Comparison of ENCODE assay signal across 10 cellular contexts in genomic region chr5:95957804-95958203, GRCh38. TPM values are rescaled to one million over a fixed set of nuclear protein-coding genes. Genes with fewer than 3 reads are reported as not detected.
A peak's percentile ranks its signal among the peaks of the same experiment; 100 is the strongest.
DNase-seq lines count a peak whose midpoint lies in the region; ATAC-seq and TF ChIP-seq lines count a peak whose summit lies in the region.
"Had no signal": no experiment of that assay in that cellular context is flagged by ENCODE, and none has a peak within 500 bp of the region (broad histone marks: within the 10 kb centered on the region; RNA-seq: fewer than 3 reads in every experiment).

No MANE protein-coding gene starts in this region.

- no peak overlapping the region for H2BK120ac ChIP-seq in IMR-90 (ENCODE audit: low read depth, low read length)

- H4K5ac ChIP-seq in IMR-90 (ENCODE audit: low read depth, low read length): no peak overlapping the region

- no peak overlapping the region for H3K27ac ChIP-seq in IMR-90 (ENCODE audit: insufficient read depth, low read length)
- H3K27ac ChIP-seq in osteoblast (ENCODE audit: low read depth, low read length): peak overlapping the region; percentile 96

- dilution Hi-C loops in IMR-90 (cut with HindIII; ENCODE audit: low sequenced_read_pairs, unreplicated experiment): no loop called here

- in situ Hi-C loops in IMR-90 (cut with MboI; ENCODE audit: low sequenced_read_pairs): loop anchor here (5.0 kb wide), 1 partner anchor 369 kb away; no protein-coding TSS in a partner anchor

- peaks cover 3% of the 10 kb centered on the region for H3K36me3 Mint-ChIP-seq in chondrocyte (ENCODE audit: low read depth)

- peaks cover 76% of the 10 kb centered on the region for H3K4me1 Mint-ChIP-seq in chondrocyte (ENCODE audit: low read depth)

- no peak overlapping the region for H2BK15ac ChIP-seq in IMR-90 (ENCODE audit: low read depth, low read length)

- H4K91ac ChIP-seq in IMR-90 (ENCODE audit: insufficient read depth, low read depth, low read length): no peak overlapping the region

- H3K79me2 ChIP-seq in osteoblast (ENCODE audit: insufficient read depth, low read length): peaks cover 86% of the 10 kb centered on the region

- TF ChIP-seq CTCF in BJ (IDR thresholded peaks at IDR 0.05; ENCODE audit: insufficient read depth, low read depth, low read length): no peak
- TF ChIP-seq CTCF in IMR-90 (conservative IDR thresholded peaks at IDR 0.05; ENCODE audit: low read depth, low read length): no peak
- no peak for TF ChIP-seq CTCF in chondrocyte (IDR thresholded peaks at IDR 0.05)
- TF ChIP-seq CTCF in osteoblast (IDR thresholded peaks at IDR 0.05; ENCODE audit: extremely low read depth, low read depth, low read length): no peak

- H3K27me3 Mint-ChIP-seq in chondrocyte (ENCODE audit: low read depth): no peaks in the 10 kb centered on the region

- no peak overlapping the region for H3K56ac ChIP-seq in IMR-90 (ENCODE audit: extremely low read depth, insufficient read depth, low read length)

- peak overlapping the region; percentile 57 for H3K4me3 Mint-ChIP-seq in chondrocyte (ENCODE audit: unreplicated experiment)

- peak overlapping the region; percentile 72; the same call in 1 of the 2 replicates for H3K14ac ChIP-seq in IMR-90 (replicated peaks; ENCODE audit: low read depth, low read length)

- intact Hi-C loops in IMR-90 (cut with micrococcal nuclease): loop anchor here (1.0 to 10.0 kb wide), 4 partner anchors 159 to 707 kb away; partner anchors contain the start of gene CAST

- H3K9me3 ChIP-seq in IMR-90 (ENCODE audit: control insufficient read depth, insufficient read depth, low read length) (no peaks in the 10 kb centered on the region), osteoblast (ENCODE audit: low read depth, low read length) (no peaks in the 10 kb centered on the region)

- peak overlapping the region; percentile 73 for H3K4me3 ChIP-seq in BJ (ENCODE audit: low read depth, low read length)
- H3K4me3 ChIP-seq in IMR-90 (ENCODE audit: insufficient read depth, low read depth, low read length): peak overlapping the region; percentile 99
- peak overlapping the region; percentile 94 for H3K4me3 ChIP-seq in osteoblast (ENCODE audit: insufficient read depth, low read length)

- H3K4me1 ChIP-seq in IMR-90 (ENCODE audit: control insufficient read depth, insufficient read depth, low read length) (peaks cover 4% of the 10 kb centered on the region; the same call in 1 of the 2 replicates), osteoblast (ENCODE audit: insufficient read depth, low read length) (peaks cover 46% of the 10 kb centered on the region)

- POLR2A ChIA-PET in BJ (lab: Charles Lee) (interaction anchor here (0.6 to 1.4 kb wide), 4 partner anchors 74 to 334 kb away, joined by 3 to 4 read pairs (median 4); no protein-coding TSS in a partner anchor), IMR-90 (lab: Charles Lee; ENCODE audit: unreplicated experiment) (interaction anchor here (1.1 to 2.2 kb wide), 2 partner anchors 269 to 367 kb away, joined by 6 to 14 read pairs; no protein-coding TSS in a partner anchor)

- peak overlapping the region; percentile 87 for H3K4me2 ChIP-seq in IMR-90 (ENCODE audit: low read depth, low read length)
- peak overlapping the region; percentile 93 for H3K4me2 ChIP-seq in osteoblast (ENCODE audit: insufficient read depth, low read length)

- no peaks in the 10 kb centered on the region for H3K27me3 ChIP-seq in BJ (ENCODE audit: control insufficient read depth, insufficient read depth, low read length)
- H3K27me3 ChIP-seq in IMR-90 (ENCODE audit: control insufficient read depth, insufficient read depth, low read length): no peaks in the 10 kb centered on the region
- no peaks in the 10 kb centered on the region for H3K27me3 ChIP-seq in osteoblast (ENCODE audit: insufficient read depth, low read length)

- H3K23ac ChIP-seq in IMR-90 (ENCODE audit: low read depth, low read length): no peak overlapping the region

- no CpG with 5 or more reads among the region's 3 CpGs for WGBS in IMR-90 (ENCODE audit: extremely low coverage in 2 of 2, insufficient read length in 1 of 2), 2 experiments

- peaks cover 8 to 41% of the 10 kb centered on the region in 2 experiments; a peak in 3 of 4 replicates for H3K79me1 ChIP-seq in IMR-90 (ENCODE audit: low read depth in 1 of 2, low read length in 2 of 2)

- peak overlapping the region; percentile 45 for H3K27ac Mint-ChIP-seq in chondrocyte (ENCODE audit: unreplicated experiment)

- H3K9ac ChIP-seq in IMR-90 (ENCODE audit: low read depth, low read length): peak overlapping the region; percentile 99; the same call in 1 of the 2 replicates

- ATAC-seq in IMR-90 (ENCODE audit: low read depth) (no peak), GM18873 (IDR thresholded peaks at IDR 0.05; ENCODE audit: low FRiP score, unreplicated experiment) (no peak), GM19351 (IDR thresholded peaks at IDR 0.05; ENCODE audit: unreplicated experiment) (no peak)

- H2AK5ac ChIP-seq in IMR-90 (ENCODE audit: low read depth, low read length): no peak overlapping the region

- H3K18ac ChIP-seq in IMR-90 (ENCODE audit: low read depth, low read length): no peak overlapping the region

- H3K4ac ChIP-seq in IMR-90 (ENCODE audit: low read depth, low read length): no peak overlapping the region

- H4K8ac ChIP-seq in IMR-90 (ENCODE audit: low read depth in 2 of 2, low read length in 2 of 2): no peak overlapping the region

- H2AFZ ChIP-seq in IMR-90 (replicated peaks; ENCODE audit: low read length, poor library complexity): no peak overlapping the region
- no peak overlapping the region for H2AFZ ChIP-seq in osteoblast (ENCODE audit: low read length)

- H3K36me3 ChIP-seq in BJ (ENCODE audit: control insufficient read depth, insufficient read depth, low read length) (peaks cover 1% of the 10 kb centered on the region; the same call in 1 of the 2 replicates), IMR-90 (ENCODE audit: control insufficient read depth, insufficient read depth, low read length) (peaks cover 33% of the 10 kb centered on the region), osteoblast (ENCODE audit: insufficient read depth, low read length) (peaks cover 9% of the 10 kb centered on the region)

- H3K9me3 Mint-ChIP-seq in chondrocyte (ENCODE audit: low read depth): no peaks in the 10 kb centered on the region

- no peak for TF ChIP-seq RAD21 in IMR-90 (IDR thresholded peaks at IDR 0.05; ENCODE audit: low read length)

- TF ChIP-seq POLR2A in IMR-90 (IDR thresholded peaks at IDR 0.05; ENCODE audit: low read depth, low read length): no peak

- no peaks in the 10 kb centered on the region; the same call in 1 of the 2 replicates for H3K9me1 ChIP-seq in IMR-90 (ENCODE audit: insufficient read depth, low read length)

- CTCF ChIA-PET in BJ (lab: Yijun Ruan, JAX): interaction anchor here (1.8 kb wide), 1 partner anchor 378 kb away, joined by 9 read pairs; no protein-coding TSS in a partner anchor
- CTCF ChIA-PET in IMR-90 (lab: Yijun Ruan, JAX): interaction anchor here (1.8 kb wide), 1 partner anchor 177 kb away, joined by 4 read pairs; no protein-coding TSS in a partner anchor

- no peak overlapping the region for H2BK20ac ChIP-seq in IMR-90 (ENCODE audit: low read depth, low read length)

- BruUV-seq in IMR-90 (replicated peaks; lab: Mats Ljungman, UMichigan): TSS peak; percentile 11

- no peak overlapping the region for H2AK9ac ChIP-seq in IMR-90 (replicated peaks; ENCODE audit: low read depth, low read length, poor library complexity)

- H4K20me1 ChIP-seq in IMR-90 (ENCODE audit: insufficient read depth, low read length): peaks cover 83% of the 10 kb centered on the region
- H4K20me1 ChIP-seq in osteoblast (ENCODE audit: insufficient read depth, low read length): peaks cover 74% of the 10 kb centered on the region

- DNase-seq in BJ (ENCODE audit: low read depth): no peak
- no peak for DNase-seq in IMR-90
- no peak for DNase-seq in chondrocyte (ENCODE audit: low spot score)
- DNase-seq in osteoblast (ENCODE audit: insufficient read length, low spot score, missing footprints): no peak
- no peak for DNase-seq in NCI-H526 (lab: John Stamatoyannopoulos, UW)
- DNase-seq in MV-4-11 (lab: John Stamatoyannopoulos, UW): no peak
- DNase-seq: activated CD4-positive, alpha-beta T cell treated with anti-CD3 and anti-CD28 coated beads, Interleukin-2, amount 50 U/mL, for 4 hours; DMS79 had no signal

- peak overlapping the region; percentile 98 for H2BK5ac ChIP-seq in IMR-90 (ENCODE audit: low read depth, low read length, poor library complexity, severe bottlenecking)

TF ChIP-seq in IMR-90, 13 proteins besides CTCF, POLR2A, EP300 and RAD21:
- no peak for TF ChIP-seq RFX5 (IDR thresholded peaks at IDR 0.05; ENCODE audit: low read depth, low read length)
- TF ChIP-seq NFE2L2 (IDR thresholded peaks at IDR 0.05; ENCODE audit: low read depth, low read length): no peak
- no peak for TF ChIP-seq CHD1 (IDR thresholded peaks at IDR 0.05; ENCODE audit: low read depth, low read length)
- no peak for TF ChIP-seq USF2 (IDR thresholded peaks at IDR 0.05; ENCODE audit: low read depth, low read length)
- no peak for TF ChIP-seq CEBPB (IDR thresholded peaks at IDR 0.05; ENCODE audit: low read depth, low read length)

RNA-seq across cellular contexts. Expression of gene ELL2, which starts 3.8 kb away (rescaled TPM):
- polyA plus RNA-seq in BJ (2011; rRNA removed) (58.9 and 116 TPM in 2 replicates), IMR-90 (2012; rRNA removed) (52.4 and 61.4 TPM in 2 replicates)
- polyA minus RNA-seq in BJ (2011; rRNA and poly(A)+ RNA removed): 106 and 110 TPM in 2 replicates
- total RNA-seq in IMR-90 (2012; rRNA removed) (92.5 and 137 TPM in 2 replicates), chondrocyte (51.7 to 83.8 TPM (median 59.3 TPM) in 3 replicates), osteoblast (113 and 123 TPM in 2 replicates)
- 16.4 and 21.9 TPM in 2 replicates for polyA plus RNA-seq in IMR-90 (2012; cell fraction: cytosol; rRNA removed)
- polyA plus RNA-seq in IMR-90 (2012; cell fraction: nucleus; rRNA removed; ENCODE audit: low replicate concordance): 23.4 and 161 TPM in 2 replicates
